ENCODE assay signal across 22 cellular contexts in genomic region chr7:26918241-26918640, GRCh38. TPM values are rescaled to one million over a fixed set of nuclear protein-coding genes. Genes with fewer than 3 reads are reported as not detected.
DNase-seq lines count a peak whose midpoint lies in the region; FAIRE-seq and TF ChIP-seq lines count a peak whose summit lies in the region.
"Had no signal": no experiment of that assay in that cellular context is flagged by ENCODE, and none has a peak within 500 bp of the region (broad histone marks: within the 10 kb centered on the region; RNA-seq: fewer than 3 reads in every experiment).

No MANE protein-coding gene starts in this region.

- no peak overlapping the region for H2BK5ac ChIP-seq in mesendoderm (ENCODE audit: low read length)

- no peaks in the 10 kb centered on the region for H3K79me2 ChIP-seq in mesendoderm (ENCODE audit: control insufficient read depth, insufficient read depth, low read length)

- no peak overlapping the region for H2BK120ac ChIP-seq in mesendoderm (ENCODE audit: low read depth, low read length)

- H3K23ac ChIP-seq in mesendoderm (ENCODE audit: low read length), result no peak overlapping the region

- no peaks in the 10 kb centered on the region for H3K79me1 ChIP-seq in mesendoderm (ENCODE audit: low read length)

- H4K8ac ChIP-seq in mesendoderm (ENCODE audit: low read depth, low read length), result no peak overlapping the region

- TF ChIP-seq POLR2A in H54 (IDR thresholded peaks at IDR 0.05; ENCODE audit: low read depth, low read length), result no peak
- TF ChIP-seq POLR2A in lower leg skin (IDR thresholded peaks at IDR 0.05), result no peak

- H3K27me3 ChIP-seq in mesendoderm (ENCODE audit: insufficient read depth, low read length, poor library complexity), result no peaks in the 10 kb centered on the region
- H3K27me3 ChIP-seq: BLaER1 had no signal

- no peaks in the 10 kb centered on the region for H3K4me1 ChIP-seq in mesendoderm (ENCODE audit: control insufficient read depth, low read depth, low read length)
- H3K4me1 ChIP-seq: BLaER1 had no signal

- H3K36me3 ChIP-seq in mesendoderm (ENCODE audit: control insufficient read depth, insufficient read depth, low read length), result no peaks in the 10 kb centered on the region
- H3K36me3 ChIP-seq: BLaER1 had no signal

- no peak overlapping the region for H3K4me3 ChIP-seq in epithelial cell of esophagus (ENCODE audit: low read length)
- H3K4me3 ChIP-seq in mesendoderm (ENCODE audit: low read length), result no peak overlapping the region
- H3K4me3 ChIP-seq in lower leg skin (ENCODE audit: low read depth, poor library complexity, severe bottlenecking), result no peak overlapping the region
- H3K4me3 ChIP-seq: BLaER1 had no signal

- H3K4ac ChIP-seq in mesendoderm (ENCODE audit: low read depth, low read length), result no peak overlapping the region

- H3K56ac ChIP-seq in mesendoderm (ENCODE audit: low read length), result no peak overlapping the region

- H2BK15ac ChIP-seq in mesendoderm (replicated peaks; ENCODE audit: low read depth), result no peak overlapping the region

- no peak overlapping the region for H2AK5ac ChIP-seq in mesendoderm (ENCODE audit: low read length)

- H3K27ac ChIP-seq in mesendoderm (ENCODE audit: low read depth, low read length), result no peak overlapping the region
- H3K27ac ChIP-seq: BLaER1 had no signal

- no peak overlapping the region for H3K4me2 ChIP-seq in mesendoderm (ENCODE audit: low read length)
- H3K4me2 ChIP-seq: BLaER1 had no signal

- no peak for FAIRE-seq in H54 (lab: Jason Lieb, UNC)
- FAIRE-seq: HepG2 had no signal

- TF ChIP-seq CTCF in epithelial cell of esophagus (IDR thresholded peaks at IDR 0.05; ENCODE audit: insufficient read depth, low read depth, low read length, missing control alignments) (no peak), lower leg skin (IDR thresholded peaks at IDR 0.05) (no peak)

- DNase-seq in H54 (ENCODE audit: insufficient read length, low spot score), result peak; percentile 22
- peak; percentile 72 for DNase-seq in NCI-H226
- peak; percentile 85 for DNase-seq in epithelial cell of esophagus (ENCODE audit: low read depth)
- peak; percentile 5 for DNase-seq in mesendoderm
- no peak for DNase-seq in lower leg skin (ENCODE audit: low spot score in 2 of 2)
- DNase-seq in RPMI8226, result no peak
- no peak for DNase-seq in glomerular visceral epithelial cell (ENCODE audit: extremely low spot score)
- DNase-seq: CD4-positive, alpha-beta T cell; COR-L47; DMS 273 treated with DMSO at 0.1 percent for 48 hours; GDM1; HFFc6; KBM-7; NCI-H1092; NCI-H1436; NCI-H1930; NCI-H345; NCI-H524; NCI-H82; OCI-M1 had no signal

- intact Hi-C loops in lower leg skin (cut with DNase I; ENCODE audit: low total_unique reads), result no loop called here

- no peak overlapping the region for H4K5ac ChIP-seq in mesendoderm (ENCODE audit: low read length)

- H3K18ac ChIP-seq in mesendoderm (ENCODE audit: low read length), result no peak overlapping the region

- H3K9ac ChIP-seq in mesendoderm (ENCODE audit: low read length), result no peak overlapping the region
- H3K9ac ChIP-seq: BLaER1 had no signal

RNA-seq across cellular contexts. Expression of gene SKAP2, which starts 53.9 kb away (rescaled TPM):
- polyA plus RNA-seq in mesendoderm (2013, experiment 1 of 2), result 2.9 TPM
- 2.5 TPM for polyA plus RNA-seq in mesendoderm (2013, experiment 2 of 2)
- total RNA-seq in lower leg skin, result 10 to 100 TPM; 13.2 to 18.2 (median 15.0) TPM

Comparison
In these comparisons a context has a peak if more than half of its experiments do, and no peak if none do; other contexts are left out.
1. DNase-seq: peak in H54 (single experiment), NCI-H226 (single experiment), epithelial cell of esophagus (single experiment) and mesendoderm (single experiment); none in lower leg skin (0 of 2), RPMI8226 (single experiment) and glomerular visceral epithelial cell (single experiment).